Comparison of ENCODE assay signal across 1 cellular context in the genomic region with DNA sequence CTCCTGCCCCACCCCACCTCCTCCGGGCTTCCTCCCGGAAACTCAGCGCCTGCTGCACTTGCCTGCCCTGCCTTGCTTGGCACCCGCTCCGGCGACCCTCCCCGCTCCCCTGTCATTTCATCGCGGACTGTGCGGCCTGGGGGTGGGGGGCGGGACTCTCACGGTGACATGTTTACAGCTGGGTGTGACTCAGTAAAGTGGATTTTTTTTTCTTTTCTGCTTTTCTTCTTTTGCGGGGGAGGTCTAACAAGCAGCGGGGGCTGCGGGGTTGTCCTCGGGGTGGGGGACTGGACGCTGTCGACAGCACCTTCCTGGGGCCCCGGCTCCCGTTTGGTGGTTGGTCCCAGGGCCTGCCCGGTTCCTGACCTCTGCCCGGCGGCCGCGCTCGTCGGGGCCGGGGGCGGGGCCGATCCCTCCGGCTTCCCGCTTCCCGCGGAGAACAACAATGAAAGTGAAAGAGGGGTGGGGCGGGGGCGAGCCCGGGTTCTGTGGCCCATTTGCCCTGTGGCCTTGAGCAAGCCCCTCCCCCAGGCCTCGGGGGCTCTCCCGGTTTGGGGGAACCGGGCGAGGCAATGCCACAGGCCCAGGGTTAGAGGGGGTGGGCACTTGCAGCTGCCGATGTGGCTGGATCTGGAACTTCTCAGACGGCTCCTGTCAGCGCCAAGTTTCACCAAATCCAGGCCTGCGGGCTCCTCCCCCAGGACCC.
A peak's percentile ranks its signal among the peaks of the same experiment; 100 is the strongest.
TF ChIP-seq lines count a peak whose summit lies in the region.

No MANE protein-coding gene starts in this region.

TF ChIP-seq in K562, 482 proteins besides CTCF, POLR2A, EP300 and RAD21 (continues in another document):
- TF ChIP-seq MTF1 (CRISPR knock-in tag; IDR thresholded peaks at IDR 0.05; ENCODE audit: borderline replicate concordance) (no peak), SUPT5H (IDR thresholded peaks at IDR 0.05) (peak; percentile 62; the same call in 1 of the 2 replicates), NR3C1 (CRISPR knock-in tag; IDR thresholded peaks at IDR 0.05) (no peak), ZNF408 (CRISPR knock-in tag; IDR thresholded peaks at IDR 0.05; ENCODE audit: low read depth) (no peak), FOXK2 (conservative IDR thresholded peaks at IDR 0.05 in 1 of 2, IDR thresholded peaks at IDR 0.05 in 1 of 2; ENCODE audit: low read depth in 2 of 2) (peak; percentile 90), TBP (optimal IDR thresholded peaks at IDR 0.05; ENCODE audit: low read depth, low read length) (peak; percentile 10), ETV6 (IDR thresholded peaks at IDR 0.05; ENCODE audit: borderline replicate concordance in 1 of 2, low read depth in 2 of 2, low read length in 1 of 2) (no peak; a peak in 1 of 4 replicates), ETV6 (CRISPR knock-in tag; IDR thresholded peaks at IDR 0.05; ENCODE audit: borderline replicate concordance) (no peak), CEBPZ (IDR thresholded peaks at IDR 0.05; ENCODE audit: borderline replicate concordance, low read depth, low read length) (no peak), ZKSCAN8 (CRISPR knock-in tag; IDR thresholded peaks at IDR 0.05) (no peak), HDGF (IDR thresholded peaks at IDR 0.05) (no peak), PHF8 (IDR thresholded peaks at IDR 0.05; ENCODE audit: borderline replicate concordance, low read length) (peak; percentile 23; the same call in 1 of the 2 replicates), NELFE (IDR thresholded peaks at IDR 0.05; ENCODE audit: insufficient read depth, insufficient read length) (no peak), ZNF165 (CRISPR knock-in tag; IDR thresholded peaks at IDR 0.05; ENCODE audit: borderline replicate concordance) (no peak), BRD9 (IDR thresholded peaks at IDR 0.05; ENCODE audit: low read depth, partially characterized antibody) (no peak), RHOXF2B (CRISPR knock-in tag; conservative IDR thresholded peaks at IDR 0.05) (no peak), LCOR (CRISPR knock-in tag; IDR thresholded peaks at IDR 0.05) (no peak), ZFX (CRISPR knock-in tag; IDR thresholded peaks at IDR 0.05) (peak; percentile 73), ZNF77 (CRISPR knock-in tag; IDR thresholded peaks at IDR 0.05) (no peak), ZNF764 (CRISPR knock-in tag; IDR thresholded peaks at IDR 0.05; ENCODE audit: low read depth) (no peak), EZH2 (IDR thresholded peaks at IDR 0.05; ENCODE audit: borderline replicate concordance, low read depth, low read length) (no peak), MAZ (CRISPR knock-in tag; conservative IDR thresholded peaks at IDR 0.05 in 1 of 2, IDR thresholded peaks at IDR 0.05 in 1 of 2) (peak in 1 of 2 experiments; percentile 81; a peak in 2 of 4 replicates), RCOR1 (IDR thresholded peaks at IDR 0.05; ENCODE audit: borderline replicate concordance in 1 of 2, low read depth in 2 of 2, low read length in 2 of 2) (0 out of 4 replicates have a peak, but pooled peaks of 1 of the 2 experiments have one; percentile 2), SAFB (IDR thresholded peaks at IDR 0.05; ENCODE audit: borderline replicate concordance, low read depth, low read length) (no peak), SMARCA5 (IDR thresholded peaks at IDR 0.05) (no peak), HINFP (tag; conservative IDR thresholded peaks at IDR 0.05; ENCODE audit: low read depth) (no peak), OTX1 (CRISPR knock-in tag; IDR thresholded peaks at IDR 0.05) (no peak), ZNF780A (CRISPR knock-in tag; IDR thresholded peaks at IDR 0.05) (no peak), THRA (IDR thresholded peaks at IDR 0.05) (no peak), RBBP5 (IDR thresholded peaks at IDR 0.05; ENCODE audit: borderline replicate concordance, insufficient read depth, low read length, poor library complexity, severe bottlenecking) (no peak), ZNF347 (CRISPR knock-in tag; IDR thresholded peaks at IDR 0.05; ENCODE audit: low read depth) (no peak), STAT6 (CRISPR knock-in tag; IDR thresholded peaks at IDR 0.05) (no peak), SIX5 (IDR thresholded peaks at IDR 0.05; ENCODE audit: borderline replicate concordance in 1 of 2, insufficient read depth in 1 of 2, low read depth in 1 of 2, low read length in 2 of 2) (no peak), JUND (IDR thresholded peaks at IDR 0.05; ENCODE audit: borderline replicate concordance, low read depth, low read length) (peak; percentile 83), JUND (tag; IDR thresholded peaks at IDR 0.05; ENCODE audit: borderline replicate concordance, low read depth, low read length) (peak; percentile 27; the same call in 1 of the 3 replicates), HDAC1 (IDR thresholded peaks at IDR 0.05) (peak in 1 of 2 experiments; percentile 59; a peak in 2 of 4 replicates), MIER1 (IDR thresholded peaks at IDR 0.05; ENCODE audit: low read depth) (0 out of 2 replicates have a peak, but pooled peaks have one; percentile 11), ZFPM2 (CRISPR knock-in tag; IDR thresholded peaks at IDR 0.05) (no peak), RFX1 (IDR thresholded peaks at IDR 0.05) (no peak), MCM3 (IDR thresholded peaks at IDR 0.05) (no peak), ZNF586 (CRISPR knock-in tag; conservative IDR thresholded peaks at IDR 0.05) (no peak), ZNF583 (CRISPR knock-in tag; IDR thresholded peaks at IDR 0.05) (no peak), TRIM28 (IDR thresholded peaks at IDR 0.05) (0 out of 2 replicates have a peak, but pooled peaks have one; percentile 28), NFE2L1 (tag; IDR thresholded peaks at IDR 0.05; ENCODE audit: borderline replicate concordance, low read depth) (no peak), HLTF (IDR thresholded peaks at IDR 0.05) (no peak)
- TF ChIP-seq, protein P1, sequence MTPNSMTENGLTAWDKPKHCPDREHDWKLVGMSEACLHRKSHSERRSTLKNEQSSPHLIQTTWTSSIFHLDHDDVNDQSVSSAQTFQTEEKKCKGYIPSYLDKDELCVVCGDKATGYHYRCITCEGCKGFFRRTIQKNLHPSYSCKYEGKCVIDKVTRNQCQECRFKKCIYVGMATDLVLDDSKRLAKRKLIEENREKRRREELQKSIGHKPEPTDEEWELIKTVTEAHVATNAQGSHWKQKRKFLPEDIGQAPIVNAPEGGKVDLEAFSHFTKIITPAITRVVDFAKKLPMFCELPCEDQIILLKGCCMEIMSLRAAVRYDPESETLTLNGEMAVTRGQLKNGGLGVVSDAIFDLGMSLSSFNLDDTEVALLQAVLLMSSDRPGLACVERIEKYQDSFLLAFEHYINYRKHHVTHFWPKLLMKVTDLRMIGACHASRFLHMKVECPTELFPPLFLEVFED (CRISPR knock-in tag; conservative IDR thresholded peaks at IDR 0.05): no peak
- TF ChIP-seq, protein P2, sequence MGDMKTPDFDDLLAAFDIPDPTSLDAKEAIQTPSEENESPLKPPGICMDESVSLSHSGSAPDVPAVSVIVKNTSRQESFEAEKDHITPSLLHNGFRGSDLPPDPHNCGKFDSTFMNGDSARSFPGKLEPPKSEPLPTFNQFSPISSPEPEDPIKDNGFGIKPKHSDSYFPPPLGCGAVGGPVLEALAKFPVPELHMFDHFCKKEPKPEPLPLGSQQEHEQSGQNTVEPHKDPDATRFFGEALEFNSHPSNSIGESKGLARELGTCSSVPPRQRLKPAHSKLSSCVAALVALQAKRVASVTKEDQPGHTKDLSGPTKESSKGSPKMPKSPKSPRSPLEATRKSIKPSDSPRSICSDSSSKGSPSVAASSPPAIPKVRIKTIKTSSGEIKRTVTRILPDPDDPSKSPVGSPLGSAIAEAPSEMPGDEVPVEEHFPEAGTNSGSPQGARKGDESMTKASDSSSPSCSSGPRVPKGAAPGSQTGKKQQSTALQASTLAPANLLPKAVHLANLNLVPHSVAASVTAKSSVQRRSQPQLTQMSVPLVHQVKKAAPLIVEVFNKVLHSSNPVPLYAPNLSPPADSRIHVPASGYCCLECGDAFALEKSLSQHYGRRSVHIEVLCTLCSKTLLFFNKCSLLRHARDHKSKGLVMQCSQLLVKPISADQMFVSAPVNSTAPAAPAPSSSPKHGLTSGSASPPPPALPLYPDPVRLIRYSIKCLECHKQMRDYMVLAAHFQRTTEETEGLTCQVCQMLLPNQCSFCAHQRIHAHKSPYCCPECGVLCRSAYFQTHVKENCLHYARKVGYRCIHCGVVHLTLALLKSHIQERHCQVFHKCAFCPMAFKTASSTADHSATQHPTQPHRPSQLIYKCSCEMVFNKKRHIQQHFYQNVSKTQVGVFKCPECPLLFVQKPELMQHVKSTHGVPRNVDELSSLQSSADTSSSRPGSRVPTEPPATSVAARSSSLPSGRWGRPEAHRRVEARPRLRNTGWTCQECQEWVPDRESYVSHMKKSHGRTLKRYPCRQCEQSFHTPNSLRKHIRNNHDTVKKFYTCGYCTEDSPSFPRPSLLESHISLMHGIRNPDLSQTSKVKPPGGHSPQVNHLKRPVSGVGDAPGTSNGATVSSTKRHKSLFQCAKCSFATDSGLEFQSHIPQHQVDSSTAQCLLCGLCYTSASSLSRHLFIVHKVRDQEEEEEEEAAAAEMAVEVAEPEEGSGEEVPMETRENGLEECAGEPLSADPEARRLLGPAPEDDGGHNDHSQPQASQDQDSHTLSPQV (IDR thresholded peaks at IDR 0.05): no peak
- TF ChIP-seq, protein P3, sequence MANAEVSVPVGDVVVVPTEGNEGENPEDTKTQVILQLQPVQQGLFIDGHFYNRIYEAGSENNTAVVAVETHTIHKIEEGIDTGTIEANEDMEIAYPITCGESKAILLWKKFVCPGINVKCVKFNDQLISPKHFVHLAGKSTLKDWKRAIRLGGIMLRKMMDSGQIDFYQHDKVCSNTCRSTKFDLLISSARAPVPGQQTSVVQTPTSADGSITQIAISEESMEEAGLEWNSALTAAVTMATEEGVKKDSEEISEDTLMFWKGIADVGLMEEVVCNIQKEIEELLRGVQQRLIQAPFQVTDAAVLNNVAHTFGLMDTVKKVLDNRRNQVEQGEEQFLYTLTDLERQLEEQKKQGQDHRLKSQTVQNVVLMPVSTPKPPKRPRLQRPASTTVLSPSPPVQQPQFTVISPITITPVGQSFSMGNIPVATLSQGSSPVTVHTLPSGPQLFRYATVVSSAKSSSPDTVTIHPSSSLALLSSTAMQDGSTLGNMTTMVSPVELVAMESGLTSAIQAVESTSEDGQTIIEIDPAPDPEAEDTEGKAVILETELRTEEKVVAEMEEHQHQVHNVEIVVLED (CRISPR knock-in tag; IDR thresholded peaks at IDR 0.05): no peak
